ENCODE assay signal across 1 cellular context in genomic region chr3:119322523-119323400, GRCh38.
TF ChIP-seq lines count a peak whose summit lies in the region.

No MANE protein-coding gene starts in this region.

TF ChIP-seq in K562, 482 proteins besides CTCF, POLR2A, EP300 and RAD21 (continued from another document and continues in another):
- TF ChIP-seq ZNF318 (IDR thresholded peaks at IDR 0.05; ENCODE audit: borderline replicate concordance in 1 of 2, low read depth in 1 of 2), result no peak
- TF ChIP-seq MGA (IDR thresholded peaks at IDR 0.05), result peak; percentile 69
- TF ChIP-seq E4F1 (CRISPR knock-in tag; IDR thresholded peaks at IDR 0.05; ENCODE audit: borderline replicate concordance), result no peak
- no peak for TF ChIP-seq SRSF1 (IDR thresholded peaks at IDR 0.05; ENCODE audit: low read depth, low read length)
- TF ChIP-seq USF1 (CRISPR knock-in tag; IDR thresholded peaks at IDR 0.05), result no peak
- no peak for TF ChIP-seq THRAP3 (IDR thresholded peaks at IDR 0.05; ENCODE audit: borderline replicate concordance)
- no peak for TF ChIP-seq ZBTB12 (CRISPR knock-in tag; IDR thresholded peaks at IDR 0.05)
- no peak for TF ChIP-seq PCBP2 (IDR thresholded peaks at IDR 0.05; ENCODE audit: low read depth, low read length, poor library complexity, severe bottlenecking)
- no peak for TF ChIP-seq FUS (optimal IDR thresholded peaks at IDR 0.05; ENCODE audit: low read depth, low read length)
- no peak for TF ChIP-seq MAFK (IDR thresholded peaks at IDR 0.05; ENCODE audit: low read length)
- TF ChIP-seq ELK3 (CRISPR knock-in tag; IDR thresholded peaks at IDR 0.05), result no peak
- TF ChIP-seq HNRNPLL (IDR thresholded peaks at IDR 0.05; ENCODE audit: low read depth, low read length, poor library complexity, severe bottlenecking), result peak; percentile 76
- TF ChIP-seq ZNF740 (CRISPR knock-in tag; IDR thresholded peaks at IDR 0.05), result no peak
- no peak for TF ChIP-seq ZNF740 (tag; IDR thresholded peaks at IDR 0.05)
- TF ChIP-seq RFX5 (IDR thresholded peaks at IDR 0.05; ENCODE audit: low read depth, low read length), result no peak
- TF ChIP-seq ZFP36 (IDR thresholded peaks at IDR 0.05; ENCODE audit: low read depth, low read length, partially characterized antibody), result no peak
- TF ChIP-seq C11orf30 (IDR thresholded peaks at IDR 0.05; ENCODE audit: low read depth), result no peak
- TF ChIP-seq TCF7L2 (IDR thresholded peaks at IDR 0.05; ENCODE audit: low read depth, low read length), result no peak
